Comparison of ENCODE assay signal across 1 cellular context in genomic region chr20:39111359-39112195, GRCh38.
TF ChIP-seq lines count a peak whose summit lies in the region.

No MANE protein-coding gene starts in this region.

TF ChIP-seq in HepG2, 621 proteins besides CTCF, POLR2A, EP300 and RAD21 (continued from another document):
- TF ChIP-seq, protein P1, sequence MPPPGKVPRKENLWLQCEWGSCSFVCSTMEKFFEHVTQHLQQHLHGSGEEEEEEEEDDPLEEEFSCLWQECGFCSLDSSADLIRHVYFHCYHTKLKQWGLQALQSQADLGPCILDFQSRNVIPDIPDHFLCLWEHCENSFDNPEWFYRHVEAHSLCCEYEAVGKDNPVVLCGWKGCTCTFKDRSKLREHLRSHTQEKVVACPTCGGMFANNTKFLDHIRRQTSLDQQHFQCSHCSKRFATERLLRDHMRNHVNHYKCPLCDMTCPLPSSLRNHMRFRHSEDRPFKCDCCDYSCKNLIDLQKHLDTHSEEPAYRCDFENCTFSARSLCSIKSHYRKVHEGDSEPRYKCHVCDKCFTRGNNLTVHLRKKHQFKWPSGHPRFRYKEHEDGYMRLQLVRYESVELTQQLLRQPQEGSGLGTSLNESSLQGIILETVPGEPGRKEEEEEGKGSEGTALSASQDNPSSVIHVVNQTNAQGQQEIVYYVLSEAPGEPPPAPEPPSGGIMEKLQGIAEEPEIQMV (CRISPR knock-in tag; IDR thresholded peaks at IDR 0.05; ENCODE audit: low read depth), result no peak
- 0 out of 2 replicates have a peak, but pooled peaks have one; percentile 13 for TF ChIP-seq SP4 (CRISPR knock-in tag; IDR thresholded peaks at IDR 0.05)
- 0 out of 2 replicates have a peak, but pooled peaks have one; percentile 80 for TF ChIP-seq PCBP1 (IDR thresholded peaks at IDR 0.05; ENCODE audit: borderline replicate concordance, low read depth, low read length)
